ENCODE assay signal across 1 cellular context in genomic region chr14:100440758-100441203, GRCh38.
TF ChIP-seq lines count a peak whose summit lies in the region.

No MANE protein-coding gene starts in this region.

TF ChIP-seq in GM23338, 12 proteins besides CTCF, POLR2A, EP300 and RAD21 (continued from another document):
- TF ChIP-seq ZNF462 (CRISPR knock-in tag; IDR thresholded peaks at IDR 0.05) = no peak
- TF ChIP-seq EZH2phosphoT487 (IDR thresholded peaks at IDR 0.05; ENCODE audit: unreplicated experiment) = no peak
- TF ChIP-seq NANOG (IDR thresholded peaks at IDR 0.05; ENCODE audit: borderline replicate concordance) = no peak
- no peak for TF ChIP-seq STAT1 (IDR thresholded peaks at IDR 0.05; ENCODE audit: unreplicated experiment)
